In genomic region chr6:79946242-79946641, GRCh38 we compare ENCODE assay signal across 8 cellular contexts. TPM values are rescaled to one million over a fixed set of nuclear protein-coding genes. Genes with fewer than 3 reads are reported as not detected.
DNase-seq lines count a peak whose midpoint lies in the region; ATAC-seq and TF ChIP-seq lines count a peak whose summit lies in the region.

No MANE protein-coding gene starts in this region.

- H3K36me3 ChIP-seq in BJ (ENCODE audit: control insufficient read depth, insufficient read depth, low read length), result no peaks in the 10 kb centered on the region
- no peaks in the 10 kb centered on the region for H3K36me3 ChIP-seq in stomach

- H3K4me1 ChIP-seq in stomach, result peaks cover 18 to 24% (median 22%) of the 10 kb centered on the region in 4 donors

- CTCF ChIA-PET in BJ (lab: Yijun Ruan, JAX), result interaction anchor here (0.7 to 1.7 kb wide), 6 partner anchors 10 to 147 kb away, joined by 3 to 5 read pairs (median 4); no protein-coding TSS in a partner anchor

- no peak overlapping the region for H3K27ac ChIP-seq in stomach

- TF ChIP-seq CTCF in BJ (IDR thresholded peaks at IDR 0.05; ENCODE audit: insufficient read depth, low read depth, low read length), result peak; percentile 33; the same call in 1 of the 2 replicates
- no peak for TF ChIP-seq CTCF in stomach (IDR thresholded peaks at IDR 0.05)

- no peaks in the 10 kb centered on the region for H3K36me3 Mint-ChIP-seq in activated T-helper 2 cell treated with anti-CD3 and anti-CD28 coated beads, Interferon-gamma antibody, Interleukin-2, Interleukin-4, amounts not matched to agents 10 μg/mL and 5 μg/mL and 100 μg/mL, durations not matched to agents 14 hours and 24 hours and 36 hours (ENCODE audit: low read depth)

- intact Hi-C loops in activated T-helper 2 cell treated with anti-CD3 and anti-CD28 coated beads, Interferon-gamma antibody, Interleukin-2, Interleukin-4, amounts not matched to agents 10 μg/mL and 5 μg/mL and 100 μg/mL, durations not matched to agents 14 hours and 24 hours and 36 hours (cut with micrococcal nuclease), result loop anchor here (2.0 kb wide), 1 partner anchor 59 kb away; the partner anchor contains the start of gene TTK
- intact Hi-C loops in stomach (cut with DNase I; ENCODE audit: low total_unique reads), result loop anchor here (5.0 kb wide), 1 partner anchor 146 kb away; no protein-coding TSS in a partner anchor

- TF ChIP-seq POLR2A in stomach (IDR thresholded peaks at IDR 0.05), result no peak

- no peaks in the 10 kb centered on the region for H3K9me3 ChIP-seq in stomach

- POLR2A ChIA-PET in BJ (lab: Charles Lee), result no interaction called here

- H3K27me3 Mint-ChIP-seq in activated T-helper 2 cell treated with anti-CD3 and anti-CD28 coated beads, Interferon-gamma antibody, Interleukin-2, Interleukin-4, amounts not matched to agents 10 μg/mL and 5 μg/mL and 100 μg/mL, durations not matched to agents 14 hours and 24 hours and 36 hours (ENCODE audit: low read depth), result peaks cover 45% of the 10 kb centered on the region

- ATAC-seq in GM18511 (IDR thresholded peaks at IDR 0.05; ENCODE audit: unreplicated experiment) (peak; percentile 40), GM19463 (IDR thresholded peaks at IDR 0.05; ENCODE audit: unreplicated experiment) (no peak)

- H3K4me3 ChIP-seq in BJ (ENCODE audit: low read depth, low read length) (peak overlapping the region; percentile 72), iPS-11a (ENCODE audit: low read depth, low read length) (peak overlapping the region; percentile 73), stomach (peak overlapping the region; percentile 57 to 72 (median 66))

- H3K27ac Mint-ChIP-seq in activated T-helper 2 cell treated with anti-CD3 and anti-CD28 coated beads, Interferon-gamma antibody, Interleukin-2, Interleukin-4, amounts not matched to agents 10 μg/mL and 5 μg/mL and 100 μg/mL, durations not matched to agents 14 hours and 24 hours and 36 hours, result no peak overlapping the region

- TF ChIP-seq EP300 in stomach (IDR thresholded peaks at IDR 0.05), result no peak

- peak overlapping the region; percentile 83 for H3K4me3 Mint-ChIP-seq in activated T-helper 2 cell treated with anti-CD3 and anti-CD28 coated beads, Interferon-gamma antibody, Interleukin-2, Interleukin-4, amounts not matched to agents 10 μg/mL and 5 μg/mL and 100 μg/mL, durations not matched to agents 14 hours and 24 hours and 36 hours (ENCODE audit: low read depth)

- H3K27me3 ChIP-seq in BJ (ENCODE audit: control insufficient read depth, insufficient read depth, low read length), result no peaks in the 10 kb centered on the region; the same call in none of the 2 replicates
- H3K27me3 ChIP-seq in stomach, result peaks cover 0 to 47% (median 19%) of the 10 kb centered on the region in 3 donors

- peaks cover 20% of the 10 kb centered on the region for H3K4me1 Mint-ChIP-seq in activated T-helper 2 cell treated with anti-CD3 and anti-CD28 coated beads, Interferon-gamma antibody, Interleukin-2, Interleukin-4, amounts not matched to agents 10 μg/mL and 5 μg/mL and 100 μg/mL, durations not matched to agents 14 hours and 24 hours and 36 hours (ENCODE audit: low read depth)

- H3K9me3 Mint-ChIP-seq in activated T-helper 2 cell treated with anti-CD3 and anti-CD28 coated beads, Interferon-gamma antibody, Interleukin-2, Interleukin-4, amounts not matched to agents 10 μg/mL and 5 μg/mL and 100 μg/mL, durations not matched to agents 14 hours and 24 hours and 36 hours, result no peaks in the 10 kb centered on the region

- 4 to 6% (median 5%) methylated on average over 5 of the region's 5 CpGs for WGBS in stomach, 5 donors

- no peak for DNase-seq in BJ (ENCODE audit: low read depth)
- peak; percentile 11 for DNase-seq in NCI-H1092 (lab: John Stamatoyannopoulos, UW)
- DNase-seq in activated T-helper 2 cell treated with anti-CD3 and anti-CD28 coated beads, Interferon-gamma antibody, Interleukin-2, Interleukin-4, amounts not matched to agents 10 μg/mL and 5 μg/mL and 100 μg/mL, durations not matched to agents 14 hours and 24 hours and 36 hours (ENCODE audit: low spot score), result no peak
- no peak for DNase-seq in stomach
- DNase-seq in GDM1 (lab: John Stamatoyannopoulos, UW), result no peak

RNA-seq across cellular contexts. Expression of gene ELOVL4, which starts 1.1 kb away (rescaled TPM):
- polyA plus RNA-seq in BJ (2011; rRNA removed) (0.40 and 0.69 TPM in 2 replicates), stomach (1 to 10 TPM in 1 of 3 donors, under 1 TPM in 2; 0.12 to 1.9 (median 0.46) TPM)
- 0.76 and 1.2 TPM in 2 replicates for polyA minus RNA-seq in BJ (2011; rRNA and poly(A)+ RNA removed)
- total RNA-seq in activated T-helper 2 cell treated with anti-CD3 and anti-CD28 coated beads, Interferon-gamma antibody, Interleukin-2, Interleukin-4, amounts not matched to agents 10 μg/mL and 5 μg/mL and 100 μg/mL, durations not matched to agents 14 hours and 24 hours and 36 hours, result 0.76 and 0.98 TPM in 2 replicates
- total RNA-seq in stomach, result 1 to 10 TPM in 4 of 5 donors, not detected in 1; 1.4 to 5.8 (median 3.8) TPM

RNA-seq across cellular contexts. Expression of gene TTK, which starts 58.2 kb away (rescaled TPM):
- 5.1 and 10.5 TPM in 2 replicates for polyA plus RNA-seq in BJ (2011; rRNA removed)
- 4.8 and 5.3 TPM in 2 replicates for polyA minus RNA-seq in BJ (2011; rRNA and poly(A)+ RNA removed)
- 25.5 and 26.2 TPM in 2 replicates for total RNA-seq in activated T-helper 2 cell treated with anti-CD3 and anti-CD28 coated beads, Interferon-gamma antibody, Interleukin-2, Interleukin-4, amounts not matched to agents 10 μg/mL and 5 μg/mL and 100 μg/mL, durations not matched to agents 14 hours and 24 hours and 36 hours
- 10 to 100 TPM in 1 of 5 donors, 1 to 10 TPM in 2, not detected in 2; 7.7 to 22.8 (median 9.2) TPM for total RNA-seq in stomach
- 1 to 10 TPM; 1.5 to 3.5 (median 2.4) TPM for polyA plus RNA-seq in stomach
